In genomic region chr10:104331208-104331838, GRCh38 we compare ENCODE assay signal across 8 cellular contexts. TPM values are rescaled to one million over a fixed set of nuclear protein-coding genes. Genes with fewer than 3 reads are reported as not detected.
DNase-seq lines count a peak whose midpoint lies in the region; ATAC-seq and TF ChIP-seq lines count a peak whose summit lies in the region.

No MANE protein-coding gene starts in this region.

- H3K4me3 Mint-ChIP-seq in naive thymus-derived CD8-positive, alpha-beta T cell = peak overlapping the region in 6 of 10 donors; percentile 1 to 81 (median 39)

- peaks cover 0 to 14% (median 0%) of the 10 kb centered on the region in 3 donors for H3K36me3 Mint-ChIP-seq in naive thymus-derived CD8-positive, alpha-beta T cell

- TF ChIP-seq CTCF in epithelial cell of esophagus (IDR thresholded peaks at IDR 0.05; ENCODE audit: insufficient read depth, low read depth, low read length, missing control alignments) = no peak

- ATAC-seq in naive thymus-derived CD8-positive, alpha-beta T cell = no peak
- no peak for ATAC-seq in GM19395 (IDR thresholded peaks at IDR 0.05; ENCODE audit: unreplicated experiment)
- ATAC-seq in HG02852 (IDR thresholded peaks at IDR 0.05; ENCODE audit: unreplicated experiment) = no peak

- H3K27ac Mint-ChIP-seq in naive thymus-derived CD8-positive, alpha-beta T cell = peak overlapping the region; percentile 61 to 100 (median 96)

- POLR2A ChIA-PET in naive thymus-derived CD8-positive, alpha-beta T cell (lab: Charles Lee) = no interaction called here

- H3K4me1 Mint-ChIP-seq in naive thymus-derived CD8-positive, alpha-beta T cell = peaks cover 60 to 100% (median 96%) of the 10 kb centered on the region in 4 donors

- H3K27me3 Mint-ChIP-seq in naive thymus-derived CD8-positive, alpha-beta T cell = peaks cover 0 to 2% (median 0%) of the 10 kb centered on the region in 5 donors

- H3K4me3 ChIP-seq in epithelial cell of esophagus (ENCODE audit: low read length) = no peak overlapping the region

- no peaks in the 10 kb centered on the region for H3K9me3 Mint-ChIP-seq in naive thymus-derived CD8-positive, alpha-beta T cell

- peak; percentile 69 for DNase-seq in EH (ENCODE audit: low read depth)
- peak; percentile 77 for DNase-seq in NCI-H748 treated with DMSO at 0.1 percent for 48 hours (lab: John Stamatoyannopoulos, UW)
- peak; percentile 53 for DNase-seq in epithelial cell of esophagus (ENCODE audit: low read depth)
- peak in 1 of 10 donors; percentile 14 for DNase-seq in naive thymus-derived CD8-positive, alpha-beta T cell
- DNase-seq in HuH-7.5 (ENCODE audit: low spot score) = no peak
- no peak for DNase-seq in NCI-H128 (lab: John Stamatoyannopoulos, UW; ENCODE audit: unreplicated experiment)

RNA-seq across cellular contexts. Expression of gene ITPRIP, which starts 6.9 kb away (rescaled TPM):
- 10 to 100 TPM; 14.2 to 16.0 TPM for total RNA-seq in naive thymus-derived CD8-positive, alpha-beta T cell
- polyA plus RNA-seq in naive thymus-derived CD8-positive, alpha-beta T cell = 10 to 100 TPM; 10.6 to 16.0 (median 15.6) TPM

RNA-seq across cellular contexts. Expression of gene CFAP58, which starts 22.3 kb away (rescaled TPM):
- not detected for total RNA-seq in naive thymus-derived CD8-positive, alpha-beta T cell
- polyA plus RNA-seq in naive thymus-derived CD8-positive, alpha-beta T cell = not detected

Comparison
In these comparisons a context has a peak if more than half of its experiments do, and no peak if none do; other contexts are left out.
1. DNase-seq: peak in EH (single experiment), NCI-H748 treated with DMSO at 0.1 percent for 48 hours (single experiment) and epithelial cell of esophagus (single experiment); none in HuH-7.5 (single experiment) and NCI-H128 (single experiment).